1 cellular context compared by ENCODE assay signal in the genomic region with DNA sequence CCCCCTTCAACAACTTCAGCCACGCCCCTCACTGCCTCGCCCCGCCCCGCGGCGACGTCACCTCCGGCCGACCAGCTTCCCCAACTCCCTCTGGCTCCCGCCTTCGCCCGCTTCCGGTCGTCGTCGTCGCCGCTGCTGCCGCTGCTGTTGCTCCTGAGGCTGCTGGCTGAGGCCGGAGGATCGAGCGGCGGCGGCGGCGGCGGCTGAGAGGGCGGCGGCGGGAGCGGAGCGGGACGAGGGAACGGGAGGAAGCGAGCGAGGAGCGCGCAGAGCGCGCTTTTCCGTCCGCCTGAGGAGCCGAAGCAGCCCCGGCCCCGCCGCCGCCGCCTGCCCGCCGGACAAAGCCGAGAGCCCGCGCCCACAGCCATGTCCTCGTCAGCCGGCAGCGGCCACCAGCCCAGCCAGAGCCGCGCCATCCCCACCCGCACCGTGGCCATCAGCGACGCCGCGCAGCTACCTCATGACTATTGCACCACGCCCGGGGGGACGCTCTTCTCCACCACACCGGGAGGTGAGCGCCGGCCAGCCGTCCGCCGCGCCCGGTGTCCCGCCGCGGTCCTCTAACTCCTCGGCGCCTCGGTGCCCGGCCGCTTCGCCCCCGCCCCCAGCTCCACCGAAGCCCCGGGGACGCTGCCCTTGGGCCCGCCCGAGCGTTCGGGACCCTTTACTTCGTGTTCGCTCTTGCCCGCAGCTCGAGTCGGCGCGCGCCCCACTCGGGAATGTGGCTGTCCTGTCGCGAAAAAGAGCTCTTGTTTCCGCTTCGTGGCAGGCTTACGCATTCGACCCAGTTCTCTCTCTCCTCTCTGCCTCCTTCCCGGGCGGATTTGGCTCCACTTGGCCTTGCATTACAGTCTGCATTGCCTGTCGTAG.
TF ChIP-seq lines count a peak whose summit lies in the region.

A gene with protein sequence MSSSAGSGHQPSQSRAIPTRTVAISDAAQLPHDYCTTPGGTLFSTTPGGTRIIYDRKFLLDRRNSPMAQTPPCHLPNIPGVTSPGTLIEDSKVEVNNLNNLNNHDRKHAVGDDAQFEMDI (plus strand): TSS at position 110 of the 870 bp plus-strand sequence. CDS start 257 bp downstream, at position 367.

TF ChIP-seq in A549, 52 proteins besides CTCF, POLR2A, EP300 and RAD21 (continued from another document):
- TF ChIP-seq, protein P1, sequence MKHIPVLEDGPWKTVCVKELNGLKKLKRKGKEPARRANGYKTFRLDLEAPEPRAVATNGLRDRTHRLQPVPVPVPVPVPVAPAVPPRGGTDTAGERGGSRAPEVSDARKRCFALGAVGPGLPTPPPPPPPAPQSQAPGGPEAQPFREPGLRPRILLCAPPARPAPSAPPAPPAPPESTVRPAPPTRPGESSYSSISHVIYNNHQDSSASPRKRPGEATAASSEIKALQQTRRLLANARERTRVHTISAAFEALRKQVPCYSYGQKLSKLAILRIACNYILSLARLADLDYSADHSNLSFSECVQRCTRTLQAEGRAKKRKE (CRISPR knock-in tag; IDR thresholded peaks at IDR 0.05; ENCODE audit: low read depth) = no peak
- TF ChIP-seq, protein P2, sequence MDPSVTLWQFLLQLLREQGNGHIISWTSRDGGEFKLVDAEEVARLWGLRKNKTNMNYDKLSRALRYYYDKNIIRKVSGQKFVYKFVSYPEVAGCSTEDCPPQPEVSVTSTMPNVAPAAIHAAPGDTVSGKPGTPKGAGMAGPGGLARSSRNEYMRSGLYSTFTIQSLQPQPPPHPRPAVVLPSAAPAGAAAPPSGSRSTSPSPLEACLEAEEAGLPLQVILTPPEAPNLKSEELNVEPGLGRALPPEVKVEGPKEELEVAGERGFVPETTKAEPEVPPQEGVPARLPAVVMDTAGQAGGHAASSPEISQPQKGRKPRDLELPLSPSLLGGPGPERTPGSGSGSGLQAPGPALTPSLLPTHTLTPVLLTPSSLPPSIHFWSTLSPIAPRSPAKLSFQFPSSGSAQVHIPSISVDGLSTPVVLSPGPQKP (IDR thresholded peaks at IDR 0.05; ENCODE audit: low read depth, low read length) = no peak
- TF ChIP-seq CHD2 (IDR thresholded peaks at IDR 0.05; ENCODE audit: low read length, partially characterized antibody) = no peak
- TF ChIP-seq PHF8 (IDR thresholded peaks at IDR 0.05; ENCODE audit: borderline replicate concordance, low read depth) = peak; percentile 77
- TF ChIP-seq TFCP2L1 (CRISPR knock-in tag; IDR thresholded peaks at IDR 0.05) = no peak
- TF ChIP-seq, protein P3, sequence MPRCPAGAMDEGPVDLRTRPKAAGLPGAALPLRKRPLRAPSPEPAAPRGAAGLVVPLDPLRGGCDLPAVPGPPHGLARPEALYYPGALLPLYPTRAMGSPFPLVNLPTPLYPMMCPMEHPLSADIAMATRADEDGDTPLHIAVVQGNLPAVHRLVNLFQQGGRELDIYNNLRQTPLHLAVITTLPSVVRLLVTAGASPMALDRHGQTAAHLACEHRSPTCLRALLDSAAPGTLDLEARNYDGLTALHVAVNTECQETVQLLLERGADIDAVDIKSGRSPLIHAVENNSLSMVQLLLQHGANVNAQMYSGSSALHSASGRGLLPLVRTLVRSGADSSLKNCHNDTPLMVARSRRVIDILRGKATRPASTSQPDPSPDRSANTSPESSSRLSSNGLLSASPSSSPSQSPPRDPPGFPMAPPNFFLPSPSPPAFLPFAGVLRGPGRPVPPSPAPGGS (IDR thresholded peaks at IDR 0.05) = peak; percentile 82; the same call in 2 of the 3 replicates
- no peak for TF ChIP-seq HEYL (CRISPR knock-in tag; IDR thresholded peaks at IDR 0.05)
- TF ChIP-seq CBX8 (IDR thresholded peaks at IDR 0.05) = no peak
- TF ChIP-seq RARB (CRISPR knock-in tag; IDR thresholded peaks at IDR 0.05) = no peak
- no peak for TF ChIP-seq FOXS1 (CRISPR knock-in tag; IDR thresholded peaks at IDR 0.05)
